In genomic region chr12:6374028-6374780, GRCh38 we compare ENCODE assay signal across 12 cellular contexts. TPM values are rescaled to one million over a fixed set of nuclear protein-coding genes. Genes with fewer than 3 reads are reported as not detected.
DNase-seq lines count a peak whose midpoint lies in the region; ATAC-seq, FAIRE-seq and TF ChIP-seq lines count a peak whose summit lies in the region.
"Had no signal": no experiment of that assay in that cellular context is flagged by ENCODE, and none has a peak within 500 bp of the region (broad histone marks: within the 10 kb centered on the region; RNA-seq: fewer than 3 reads in every experiment).

No MANE protein-coding gene starts in this region.

- peaks cover 9% of the 10 kb centered on the region for H3F3A ChIP-seq in smooth muscle cell (ENCODE audit: low read depth)

- ATAC-seq in HG02759 (IDR thresholded peaks at IDR 0.05; ENCODE audit: unreplicated experiment) (no peak), GM21737 (IDR thresholded peaks at IDR 0.05; ENCODE audit: unreplicated experiment) (no peak)

- no peak overlapping the region for H3K18ac ChIP-seq in H9 (ENCODE audit: insufficient read length, low read depth, low read length)

- peak overlapping the region; percentile 79 to 89 for H3K4me3 Mint-ChIP-seq in H9
- H3K4me3 Mint-ChIP-seq: CD8-positive, alpha-beta memory T cell; neural crest cell had no signal

- no peak overlapping the region for H2BK20ac ChIP-seq in H9 (ENCODE audit: low read depth, low read length, poor library complexity, severe bottlenecking)

- FAIRE-seq in kidney (lab: Jason Lieb, UNC), result no peak

- H3K23ac ChIP-seq in H9 (ENCODE audit: insufficient read length, low read depth, low read length), result no peak overlapping the region

- no peak overlapping the region for H3K27ac ChIP-seq in H9 (ENCODE audit: insufficient read length, low read depth, low read length)
- H3K27ac ChIP-seq in kidney (ENCODE audit: low read depth in 2 of 2, low read length in 2 of 2), result peak overlapping the region; percentile 96 to 97
- H3K27ac ChIP-seq in smooth muscle cell (ENCODE audit: low read depth), result no peak overlapping the region

- H4K20me1 ChIP-seq in H9 (ENCODE audit: control insufficient read depth, insufficient read depth, insufficient read length), result no peaks in the 10 kb centered on the region
- H4K20me1 ChIP-seq in smooth muscle cell (ENCODE audit: low read depth), result no peaks in the 10 kb centered on the region

- no peak overlapping the region for H4K91ac ChIP-seq in H9 (ENCODE audit: insufficient read length, low read depth, low read length)

- H2AFZ ChIP-seq in H9 (ENCODE audit: low read length) (no peak overlapping the region), smooth muscle cell (ENCODE audit: low read depth) (no peak overlapping the region)

- H3K4me1 Mint-ChIP-seq in H9, result peaks cover 72 to 87% of the 10 kb centered on the region in 2 experiments

- no peak overlapping the region for H2BK15ac ChIP-seq in H9 (ENCODE audit: low read depth, low read length)

- peak overlapping the region; percentile 80 to 81 for H3K4me3 ChIP-seq in kidney (ENCODE audit: low read length in 2 of 2)
- peak overlapping the region; percentile 19 for H3K4me3 ChIP-seq in smooth muscle cell

- H3K9me3 ChIP-seq in H9 (ENCODE audit: control insufficient read depth, low read depth, low read length), result no peaks in the 10 kb centered on the region
- no peaks in the 10 kb centered on the region for H3K9me3 ChIP-seq in kidney (ENCODE audit: control insufficient read depth in 1 of 2, low read length in 2 of 2)
- H3K9me3 ChIP-seq in smooth muscle cell (replicated peaks; ENCODE audit: low read depth), result no peaks in the 10 kb centered on the region

- no peak for DNase-seq in H9
- DNase-seq in SW480 (ENCODE audit: low spot score), result peak; percentile 39
- peak; percentile 72 for DNase-seq in kidney
- no peak for DNase-seq in smooth muscle cell (lab: John Stamatoyannopoulos, UW; ENCODE audit: unreplicated experiment)
- DNase-seq in dermis blood vessel endothelial cell, result no peak
- DNase-seq in KG1 (lab: John Stamatoyannopoulos, UW), result no peak
- DNase-seq: effector CD8-positive, alpha-beta T cell; NCI-H1694 had no signal

- H3K4me1 ChIP-seq in H9 (ENCODE audit: insufficient read depth, low read length) (peaks cover 22% of the 10 kb centered on the region), kidney (ENCODE audit: control insufficient read depth in 1 of 2, insufficient read depth in 1 of 2, low read depth in 1 of 2, low read length in 2 of 2) (peaks cover 39 to 43% of the 10 kb centered on the region in 2 donors), smooth muscle cell (ENCODE audit: low read depth) (peaks cover 51% of the 10 kb centered on the region)

- H3K79me1 ChIP-seq in H9 (ENCODE audit: insufficient read depth, low read depth, low read length, poor library complexity, severe bottlenecking), result peaks cover 7% of the 10 kb centered on the region

- H3K14ac ChIP-seq in H9 (ENCODE audit: insufficient read depth, low read length), result peak overlapping the region; percentile 64

- WGBS in H9 (ENCODE audit: extremely low coverage, insufficient read length, low lambda C conversion rate), result no CpG with 5 or more reads among the region's 24 CpGs
- 67% methylated on average over 24 of the region's 24 CpGs for WGBS in smooth muscle cell (ENCODE audit: low lambda C conversion rate)

- no peak overlapping the region for H3K56ac ChIP-seq in H9 (ENCODE audit: insufficient read length, low read depth, low read length)

- H4K8ac ChIP-seq in H9 (replicated peaks; ENCODE audit: insufficient read length, low read depth, low read length), result no peak overlapping the region

- H3K4me2 ChIP-seq in H9 (ENCODE audit: insufficient read depth, insufficient read length, low read length) (peak overlapping the region; percentile 82), smooth muscle cell (no peak overlapping the region)

- peaks cover 51% of the 10 kb centered on the region for H3K23me2 ChIP-seq in H9 (ENCODE audit: insufficient read length, low read depth, low read length, poor library complexity, severe bottlenecking)

- no peak overlapping the region for H2BK5ac ChIP-seq in H9 (ENCODE audit: insufficient read length, low read length)

- no peak overlapping the region for H4K5ac ChIP-seq in H9 (ENCODE audit: insufficient read length, low read depth, low read length)

- no peak overlapping the region for H2BK12ac ChIP-seq in H9 (ENCODE audit: insufficient read length, low read depth, low read length)

- no peak overlapping the region for H2BK120ac ChIP-seq in H9 (ENCODE audit: low read depth, low read length, poor library complexity, severe bottlenecking)

- TF ChIP-seq CTCF in H9 (conservative IDR thresholded peaks at IDR 0.05) (no peak), kidney (IDR thresholded peaks at IDR 0.05; ENCODE audit: borderline replicate concordance, extremely low read depth, insufficient read depth) (no peak), smooth muscle cell (IDR thresholded peaks at IDR 0.05; ENCODE audit: borderline replicate concordance, insufficient read depth, poor library complexity, severe bottlenecking) (no peak)

- H3K36me3 ChIP-seq in kidney (ENCODE audit: control insufficient read depth in 1 of 2, insufficient read depth in 2 of 2, low read length in 2 of 2) (no peaks in the 10 kb centered on the region), smooth muscle cell (ENCODE audit: low read depth) (no peaks in the 10 kb centered on the region)

- peaks cover 3 to 20% (median 16%) of the 10 kb centered on the region in 3 experiments for H3K36me3 Mint-ChIP-seq in H9 (ENCODE audit: insufficient read depth in 1 of 3, low read depth in 3 of 3)
- H3K36me3 Mint-ChIP-seq: CD8-positive, alpha-beta memory T cell had no signal

- H3K9ac ChIP-seq in H9 (ENCODE audit: extremely low read depth, insufficient read length, low read length) (peak overlapping the region; percentile 93), kidney (ENCODE audit: low read length in 2 of 2) (peak overlapping the region; percentile 78 to 93), smooth muscle cell (ENCODE audit: low read depth) (no peak overlapping the region)

- H2AK5ac ChIP-seq in H9 (ENCODE audit: insufficient read length, low read length), result no peak overlapping the region

- intact Hi-C loops in kidney (cut with DNase I), result no loop called here

- H3K79me2 ChIP-seq in H9 (ENCODE audit: insufficient read depth, low read length), result peaks cover 25% of the 10 kb centered on the region
- no peaks in the 10 kb centered on the region for H3K79me2 ChIP-seq in smooth muscle cell (ENCODE audit: low read depth)

- no peaks in the 10 kb centered on the region for H3K27me3 ChIP-seq in H9 (ENCODE audit: insufficient read depth, low read length)
- no peaks in the 10 kb centered on the region for H3K27me3 ChIP-seq in smooth muscle cell (ENCODE audit: low read depth)

- no peak overlapping the region for H3K4ac ChIP-seq in H9 (ENCODE audit: low read depth, low read length)

- H3T11ph ChIP-seq in H9 (ENCODE audit: low read length), result no peak overlapping the region

- no peaks in the 10 kb centered on the region for H3K27me3 Mint-ChIP-seq in H9 (ENCODE audit: low read depth)

- H3K27ac Mint-ChIP-seq in H9, result peak overlapping the region; percentile 85 to 100 (median 99)
- H3K27ac Mint-ChIP-seq: CD8-positive, alpha-beta memory T cell had no signal

- H3K9me3 Mint-ChIP-seq in H9, result no peaks in the 10 kb centered on the region
- H3K9me3 Mint-ChIP-seq: CD8-positive, alpha-beta memory T cell; neural crest cell had no signal

RNA-seq across cellular contexts. Expression of gene SCNN1A, which starts 1.2 kb away (rescaled TPM):
- total RNA-seq in H9 (2021) (104 and 111 TPM in 2 replicates), kidney (452 TPM), smooth muscle cell (1.3 and 1.5 TPM in 2 replicates), dermis blood vessel endothelial cell (1.5 and 7.1 TPM in 2 replicates)
- polyA plus RNA-seq in kidney (ENCODE audit: insufficient read depth, low read depth, low replicate concordance) (225 TPM), smooth muscle cell (0.57 and 1.0 TPM in 2 replicates)
- total RNA-seq: neural crest cell had no signal

RNA-seq across cellular contexts. Expression of gene LTBR, which starts 9.8 kb away (rescaled TPM):
- total RNA-seq in H9 (2021) (3.4 and 4.8 TPM in 2 replicates), kidney (114 TPM), smooth muscle cell (35.1 and 38.3 TPM in 2 replicates), dermis blood vessel endothelial cell (46.4 and 74.0 TPM in 2 replicates)
- polyA plus RNA-seq in kidney (ENCODE audit: insufficient read depth, low read depth, low replicate concordance) (77.8 TPM), smooth muscle cell (72.9 and 97.8 TPM in 2 replicates)
- polyA plus RNA-seq: CD8-positive, alpha-beta memory T cell had no signal

RNA-seq across cellular contexts. Expression of gene TNFRSF1A, which starts 32.3 kb away (rescaled TPM):
- total RNA-seq in H9 (2021) (55.9 and 59.9 TPM in 2 replicates), kidney (186 TPM), smooth muscle cell (110 and 139 TPM in 2 replicates), dermis blood vessel endothelial cell (58.9 and 67.6 TPM in 2 replicates)
- polyA plus RNA-seq in kidney (ENCODE audit: insufficient read depth, low read depth, low replicate concordance) (99.6 TPM), smooth muscle cell (144 and 148 TPM in 2 replicates)

Comparison
In these comparisons a context has a peak if more than half of its experiments do, and no peak if none do; other contexts are left out.
1. DNase-seq: peak in SW480 (single experiment) and kidney (single experiment); none in H9 (single experiment), smooth muscle cell (single experiment), dermis blood vessel endothelial cell (single experiment) and KG1 (single experiment).
2. H3K27ac ChIP-seq: peak in kidney (2 of 2); none in H9 (single experiment) and smooth muscle cell (single experiment).
3. RNA of gene SCNN1A, which starts 1.2 kb away (total RNA-seq): 452 TPM in kidney (single experiment) and 104 to 111 TPM in H9; 1.5 to 7.1 TPM in dermis blood vessel endothelial cell and 1.3 to 1.5 TPM in smooth muscle cell; every median in the first group is over 10 times any median in the second.